Comparison of ENCODE assay signal across 9 cellular contexts in the genomic region with DNA sequence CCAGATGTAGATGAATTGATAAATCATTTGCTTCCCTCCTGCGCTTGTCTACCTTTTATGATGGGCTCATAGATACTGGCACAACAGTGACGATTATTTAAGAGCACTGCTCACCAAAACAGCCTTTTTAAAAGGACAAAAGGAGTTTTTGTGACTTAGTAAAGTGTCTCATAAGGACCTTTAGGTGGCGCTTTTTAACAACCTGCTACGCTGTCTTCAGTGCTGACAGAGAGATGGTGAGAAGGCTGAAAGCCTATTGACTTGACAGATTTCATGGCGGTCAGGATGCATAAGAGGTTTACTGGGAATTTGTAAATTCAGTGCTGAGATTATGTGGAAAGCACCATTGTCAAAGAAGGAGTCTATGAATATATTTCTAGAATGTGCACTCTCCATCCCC.
A peak's percentile ranks its signal among the peaks of the same experiment; 100 is the strongest.
DNase-seq lines count a peak whose midpoint lies in the region; ATAC-seq and TF ChIP-seq lines count a peak whose summit lies in the region.
"Had no signal": no experiment of that assay in that cellular context is flagged by ENCODE, and none has a peak within 500 bp of the region (broad histone marks: within the 10 kb centered on the region; RNA-seq: fewer than 3 reads in every experiment).

No MANE protein-coding gene starts in this region.

- peak; percentile 71 for ATAC-seq in HG03159 (IDR thresholded peaks at IDR 0.05; ENCODE audit: unreplicated experiment)
- peak; percentile 78 for ATAC-seq in PC-3
- no peak for ATAC-seq in stimulated activated naive CD8-positive, alpha-beta T cell treated with anti-CD3 and anti-CD28 coated beads, Interleukin-15, amount 100 ng/mL, for 72 hours
- no peak for ATAC-seq in GM19023 (IDR thresholded peaks at IDR 0.05; ENCODE audit: unreplicated experiment)
- ATAC-seq in GM18907 (IDR thresholded peaks at IDR 0.05; ENCODE audit: unreplicated experiment): no peak
- ATAC-seq: activated CD8-positive, alpha-beta T cell treated with anti-CD3 and anti-CD28 coated beads, Interleukin-2, amount 10 ng/mL, durations not matched to agents 7 days and 5 days had no signal

- no peaks in the 10 kb centered on the region for H3K9me3 ChIP-seq in PC-3 (ENCODE audit: low read length)

- H3K36me3 ChIP-seq in PC-3 (ENCODE audit: low read depth, low read length): no peaks in the 10 kb centered on the region

- CTCF ChIA-PET in PC-3 (lab: Charles Lee): no interaction called here

- H3K9me2 ChIP-seq in PC-3 (replicated peaks; ENCODE audit: low read length): no peaks in the 10 kb centered on the region

- TF ChIP-seq CTCF in CD14-positive monocyte (IDR thresholded peaks at IDR 0.05) (peak; percentile 34), PC-3 (conservative IDR thresholded peaks at IDR 0.05; ENCODE audit: low read depth, low read length) (peak; percentile 73)

- H3K27me3 Mint-ChIP-seq in CD14-positive monocyte (ENCODE audit: low read depth in 3 of 3): peaks cover 0 to 7% (median 6%) of the 10 kb centered on the region in 3 donors
- no peaks in the 10 kb centered on the region for H3K27me3 Mint-ChIP-seq in stimulated activated naive CD8-positive, alpha-beta T cell treated with anti-CD3 and anti-CD28 coated beads, Interleukin-15, amount 100 ng/mL, for 72 hours

- no peaks in the 10 kb centered on the region for H3K27me3 ChIP-seq in PC-3 (ENCODE audit: low read length)

- DNase-seq in CD14-positive monocyte (ENCODE audit: low spot score): no peak
- peak; percentile 68 for DNase-seq in PC-3
- peak; percentile 38 for DNase-seq in iPS DF 19.7 (ENCODE audit: low read depth, low spot score)
- no peak for DNase-seq in stimulated activated naive CD8-positive, alpha-beta T cell treated with anti-CD3 and anti-CD28 coated beads, Interleukin-15, amount 100 ng/mL, for 72 hours
- no peak for DNase-seq in foreskin melanocyte
- DNase-seq: activated CD8-positive, alpha-beta T cell treated with anti-CD3 and anti-CD28 coated beads, Interleukin-2, amount 10 ng/mL, durations not matched to agents 7 days and 5 days had no signal

- H4K20me1 ChIP-seq in PC-3 (ENCODE audit: low read length): no peaks in the 10 kb centered on the region

- H3K4me3 Mint-ChIP-seq in CD14-positive monocyte: no peak overlapping the region
- no peak overlapping the region for H3K4me3 Mint-ChIP-seq in stimulated activated naive CD8-positive, alpha-beta T cell treated with anti-CD3 and anti-CD28 coated beads, Interleukin-15, amount 100 ng/mL, for 72 hours
- H3K4me3 Mint-ChIP-seq: activated CD8-positive, alpha-beta T cell treated with anti-CD3 and anti-CD28 coated beads, Interleukin-2, amount 10 ng/mL, durations not matched to agents 7 days and 5 days had no signal

- H3K36me3 Mint-ChIP-seq in CD14-positive monocyte: no peaks in the 10 kb centered on the region

- H3K4me3 ChIP-seq in PC-3 (ENCODE audit: low read length): no peak overlapping the region

- H3K4me2 ChIP-seq in PC-3 (ENCODE audit: low read length): peak overlapping the region; percentile 53; the same call in 1 of the 2 replicates

- H3K27ac Mint-ChIP-seq in CD14-positive monocyte: no peak overlapping the region
- H3K27ac Mint-ChIP-seq in stimulated activated naive CD8-positive, alpha-beta T cell treated with anti-CD3 and anti-CD28 coated beads, Interleukin-15, amount 100 ng/mL, for 72 hours: no peak overlapping the region
- H3K27ac Mint-ChIP-seq: activated CD8-positive, alpha-beta T cell treated with anti-CD3 and anti-CD28 coated beads, Interleukin-2, amount 10 ng/mL, durations not matched to agents 7 days and 5 days had no signal

- POLR2A ChIA-PET in PC-3 (lab: Charles Lee; ENCODE audit: unreplicated experiment): no interaction called here

- H2AFZ ChIP-seq in PC-3 (ENCODE audit: low read length): 0 out of 2 replicates have a peak overlapping the region, but pooled peaks have one; percentile 50

- no peaks in the 10 kb centered on the region for H3K79me2 ChIP-seq in PC-3 (ENCODE audit: low read length)

- peaks cover 0 to 2% (median 0%) of the 10 kb centered on the region in 7 donors for H3K9me3 Mint-ChIP-seq in CD14-positive monocyte
- no peaks in the 10 kb centered on the region for H3K9me3 Mint-ChIP-seq in stimulated activated naive CD8-positive, alpha-beta T cell treated with anti-CD3 and anti-CD28 coated beads, Interleukin-15, amount 100 ng/mL, for 72 hours

- intact Hi-C loops in CD14-positive monocyte (cut with micrococcal nuclease) (no loop called here), PC-3 (cut with micrococcal nuclease) (loop anchor here (1.0 kb wide), 1 partner anchor 170 kb away; no protein-coding TSS in a partner anchor)

- no peak overlapping the region for H3K9ac ChIP-seq in PC-3 (ENCODE audit: low read length)

- H3K4me1 ChIP-seq in PC-3 (ENCODE audit: insufficient read depth, low read length): no peaks in the 10 kb centered on the region

- H3K4me1 Mint-ChIP-seq in CD14-positive monocyte: no peaks in the 10 kb centered on the region
- H3K4me1 Mint-ChIP-seq in stimulated activated naive CD8-positive, alpha-beta T cell treated with anti-CD3 and anti-CD28 coated beads, Interleukin-15, amount 100 ng/mL, for 72 hours: no peaks in the 10 kb centered on the region

- no peaks in the 10 kb centered on the region for H3F3A ChIP-seq in PC-3 (ENCODE audit: low read length, unreplicated experiment)

- H3K27ac ChIP-seq in PC-3 (ENCODE audit: low read length): no peak overlapping the region

- no TSS peak for BruUV-seq in PC-3 (replicated peaks; lab: Mats Ljungman, UMichigan)

Comparison
In these comparisons a context has a peak if more than half of its experiments do, and no peak if none do; other contexts are left out.
1. DNase-seq: peak in PC-3 (single experiment) and iPS DF 19.7 (single experiment); none in CD14-positive monocyte (single experiment), stimulated activated naive CD8-positive, alpha-beta T cell treated with anti-CD3 and anti-CD28 coated beads, Interleukin-15, amount 100 ng/mL, for 72 hours (0 of 2) and foreskin melanocyte (single experiment).
2. ATAC-seq: peak in HG03159 (single experiment) and PC-3 (single experiment); none in stimulated activated naive CD8-positive, alpha-beta T cell treated with anti-CD3 and anti-CD28 coated beads, Interleukin-15, amount 100 ng/mL, for 72 hours (single experiment), GM19023 (single experiment) and GM18907 (single experiment).